1 cellular context compared by ENCODE assay signal in genomic region chrX:134753185-134754008, GRCh38.
A peak's percentile ranks its signal among the peaks of the same experiment; 100 is the strongest.
TF ChIP-seq lines count a peak whose summit lies in the region.

No MANE protein-coding gene starts in this region.

TF ChIP-seq in K562, 482 proteins besides CTCF, POLR2A, EP300 and RAD21 (continued from another document):
- TF ChIP-seq ZNF316 (IDR thresholded peaks at IDR 0.05) = no peak
- TF ChIP-seq HMBOX1 (IDR thresholded peaks at IDR 0.05) = 0 out of 2 replicates have a peak, but pooled peaks have one; percentile 34
- no peak for TF ChIP-seq RNF2 (IDR thresholded peaks at IDR 0.05)
- TF ChIP-seq KAT7 (CRISPR knock-in tag; IDR thresholded peaks at IDR 0.05; ENCODE audit: borderline replicate concordance) = no peak
- no peak for TF ChIP-seq BCOR (IDR thresholded peaks at IDR 0.05)
- TF ChIP-seq MBD2 (IDR thresholded peaks at IDR 0.05; ENCODE audit: borderline replicate concordance, low read depth) = no peak
- TF ChIP-seq ZNF174 (CRISPR knock-in tag; IDR thresholded peaks at IDR 0.05) = no peak
- no peak for TF ChIP-seq RAD51 (IDR thresholded peaks at IDR 0.05; ENCODE audit: borderline replicate concordance, low read depth)
- no peak for TF ChIP-seq HDAC6 (IDR thresholded peaks at IDR 0.05; ENCODE audit: low read depth, low read length)
- TF ChIP-seq SAP30 (IDR thresholded peaks at IDR 0.05; ENCODE audit: borderline replicate concordance, insufficient read depth, low read depth, low read length, poor library complexity, severe bottlenecking) = no peak
